9 cellular contexts compared by ENCODE assay signal in the genomic region with DNA sequence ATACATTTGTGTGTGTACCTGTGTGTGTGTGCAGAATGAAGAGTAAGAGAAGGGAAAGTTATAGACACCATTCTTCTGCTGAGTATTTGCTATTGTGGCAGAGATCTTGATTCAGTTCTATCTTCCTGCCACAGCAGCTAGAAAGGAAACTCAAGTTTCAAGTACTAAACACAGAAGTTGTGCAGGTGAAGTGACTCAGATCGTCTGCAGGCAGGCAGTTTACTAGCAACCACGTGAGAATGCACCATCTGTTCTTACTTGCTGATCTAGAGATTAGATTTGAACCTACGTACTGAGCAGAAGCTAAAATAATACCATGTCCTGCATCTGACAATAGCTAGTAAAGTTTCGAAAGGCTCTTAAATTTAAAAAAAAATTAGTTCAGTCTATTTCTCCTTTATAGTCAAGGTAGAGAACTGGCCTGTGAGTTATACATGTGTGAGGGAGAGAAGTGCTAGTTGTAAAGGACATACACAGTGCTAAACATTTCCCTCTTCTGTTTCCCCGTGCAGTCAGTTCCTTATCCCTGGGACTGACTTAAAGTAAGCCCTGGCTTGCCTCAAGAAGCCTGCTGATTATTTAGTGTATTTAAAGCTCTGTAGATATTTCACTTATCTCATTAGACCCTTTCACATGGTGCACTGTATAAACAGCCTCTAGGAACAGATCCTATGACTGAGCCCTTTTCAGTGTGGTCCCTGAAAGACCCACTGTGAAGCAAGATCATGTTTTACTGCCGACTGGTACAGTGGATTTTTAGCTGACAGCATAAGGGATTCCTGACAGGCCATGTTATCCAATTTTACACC. TPM values are rescaled to one million over a fixed set of nuclear protein-coding genes. Genes with fewer than 3 reads are reported as not detected.
DNase-seq lines count a peak whose midpoint lies in the region; ATAC-seq and TF ChIP-seq lines count a peak whose summit lies in the region.
"Had no signal": no experiment of that assay in that cellular context is flagged by ENCODE, and none has a peak within 500 bp of the region (broad histone marks: within the 10 kb centered on the region; RNA-seq: fewer than 3 reads in every experiment).

No MANE protein-coding gene starts in this region.

- no peaks in the 10 kb centered on the region for H3K27me3 ChIP-seq in brain microvascular endothelial cell (replicated peaks)
- no peaks in the 10 kb centered on the region for H3K27me3 ChIP-seq in naive thymus-derived CD4-positive, alpha-beta T cell (ENCODE audit: control insufficient read depth in 2 of 2, insufficient read depth in 2 of 2, low read length in 2 of 2)

- in situ Hi-C loops in brain microvascular endothelial cell (cut with HindIII; ENCODE audit: low pct_ligation_motif_present, low sequenced_read_pairs), result no loop called here

- H3K4me1 Mint-ChIP-seq in naive thymus-derived CD4-positive, alpha-beta T cell, result peaks cover 0 to 15% (median 0%) of the 10 kb centered on the region in 7 donors

- no peak overlapping the region for H3K4me3 ChIP-seq in brain microvascular endothelial cell (ENCODE audit: low read depth, low read length)
- no peak overlapping the region for H3K4me3 ChIP-seq in naive thymus-derived CD4-positive, alpha-beta T cell (ENCODE audit: low read length)

- no peaks in the 10 kb centered on the region for H3K4me1 ChIP-seq in naive thymus-derived CD4-positive, alpha-beta T cell (ENCODE audit: control insufficient read depth in 2 of 2, insufficient read depth in 2 of 2, low read length in 2 of 2)

- POLR2A ChIA-PET in naive thymus-derived CD4-positive, alpha-beta T cell (lab: Charles Lee), result no interaction called here

- H3K27me3 Mint-ChIP-seq in naive thymus-derived CD4-positive, alpha-beta T cell, result peaks cover 0 to 17% (median 0%) of the 10 kb centered on the region in 5 donors

- H3K36me3 Mint-ChIP-seq in naive thymus-derived CD4-positive, alpha-beta T cell, result no peaks in the 10 kb centered on the region

- peak; percentile 60 for DNase-seq in EH (ENCODE audit: low read depth)
- peak; percentile 82 to 83 for DNase-seq in Kasumi-1 (lab: John Stamatoyannopoulos, UW)
- peak; percentile 69 for DNase-seq in brain microvascular endothelial cell
- peak in 3 of 9 donors; percentile 2 to 21 (median 11) for DNase-seq in naive thymus-derived CD4-positive, alpha-beta T cell
- DNase-seq in anterior cingulate cortex (lab: John Stamatoyannopoulos, UW), result no peak
- no peak for DNase-seq in omental fat pad (ENCODE audit: low spot score)
- no peak for DNase-seq in superior temporal gyrus (ENCODE audit: extremely low spot score)
- DNase-seq: left cardiac atrium had no signal

- H3K27ac ChIP-seq in brain microvascular endothelial cell, result peak overlapping the region; percentile 41
- no peak overlapping the region for H3K27ac ChIP-seq in naive thymus-derived CD4-positive, alpha-beta T cell (ENCODE audit: low read depth, low read length)

- ATAC-seq in GM21515 (IDR thresholded peaks at IDR 0.05; ENCODE audit: unreplicated experiment), result peak; percentile 78
- ATAC-seq in naive thymus-derived CD4-positive, alpha-beta T cell, result peak; percentile 71
- ATAC-seq in omental fat pad (ENCODE audit: low FRiP score), result no peak

- no peak overlapping the region for H3K27ac Mint-ChIP-seq in naive thymus-derived CD4-positive, alpha-beta T cell

- no peaks in the 10 kb centered on the region for H3K36me3 ChIP-seq in brain microvascular endothelial cell (replicated peaks)
- H3K36me3 ChIP-seq in naive thymus-derived CD4-positive, alpha-beta T cell (ENCODE audit: control insufficient read depth in 2 of 3, insufficient read depth in 3 of 3, low read length in 3 of 3), result no peaks in the 10 kb centered on the region

- H3K9me3 Mint-ChIP-seq in naive thymus-derived CD4-positive, alpha-beta T cell, result peaks cover 0 to 5% (median 0%) of the 10 kb centered on the region in 11 donors

- intact Hi-C loops in naive thymus-derived CD4-positive, alpha-beta T cell (cut with micrococcal nuclease), result loop anchor here in 1 of 2 donors (2.0 to 5.0 kb wide), 2 partner anchors 13 to 173 kb away; no protein-coding TSS in a partner anchor

- CTCF ChIA-PET in naive thymus-derived CD4-positive, alpha-beta T cell (lab: Charles Lee), result no interaction called here

- no peaks in the 10 kb centered on the region for H3K9me3 ChIP-seq in naive thymus-derived CD4-positive, alpha-beta T cell (ENCODE audit: control insufficient read depth in 2 of 3, low read length in 3 of 3)

- TF ChIP-seq CTCF in brain microvascular endothelial cell (IDR thresholded peaks at IDR 0.05; ENCODE audit: low read depth, low read length, missing control alignments) (no peak), omental fat pad (IDR thresholded peaks at IDR 0.05) (no peak)

- peak overlapping the region in 1 of 10 donors; percentile 3 for H3K4me3 Mint-ChIP-seq in naive thymus-derived CD4-positive, alpha-beta T cell

RNA-seq across cellular contexts. Expression of a gene that starts 45.0 kb away (rescaled TPM):
- total RNA-seq in naive thymus-derived CD4-positive, alpha-beta T cell, result under 1 TPM in 1 of 5 experiments, not detected in 4; 0.49 TPM
- not detected for polyA plus RNA-seq in naive thymus-derived CD4-positive, alpha-beta T cell
- 1 to 10 TPM in 1 of 4 donors, under 1 TPM in 3; 0.19 to 9.9 (median 0.77) TPM for total RNA-seq in omental fat pad

Comparison
In these comparisons a context has a peak if more than half of its experiments do, and no peak if none do; other contexts are left out.
1. DNase-seq: peak in EH (single experiment), Kasumi-1 (2 of 2) and brain microvascular endothelial cell (single experiment); none in anterior cingulate cortex (0 of 58), omental fat pad (single experiment) and superior temporal gyrus (single experiment).